17 cellular contexts compared by ENCODE assay signal in the genomic region with DNA sequence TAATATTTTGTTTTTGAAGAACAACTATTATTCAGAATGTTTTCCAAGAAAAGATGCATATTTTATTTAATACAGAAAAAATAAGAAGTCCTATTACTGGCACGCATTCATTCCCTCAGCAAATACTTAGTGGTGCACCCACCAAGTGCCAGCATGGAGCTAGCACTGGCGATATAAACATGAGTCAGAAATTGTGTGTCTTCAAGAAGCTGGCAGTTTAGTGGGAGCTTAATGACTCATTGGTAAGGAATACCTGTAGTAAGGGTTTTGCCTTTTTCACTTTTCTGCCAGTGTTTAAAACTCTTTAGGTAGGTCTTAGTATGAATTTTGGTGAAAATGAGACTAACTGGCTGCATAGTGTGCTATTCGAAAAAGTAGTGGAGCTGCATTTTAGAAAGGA. TPM values are rescaled to one million over a fixed set of nuclear protein-coding genes. Genes with fewer than 3 reads are reported as not detected.
DNase-seq lines count a peak whose midpoint lies in the region; TF ChIP-seq lines count a peak whose summit lies in the region.
"Had no signal": no experiment of that assay in that cellular context is flagged by ENCODE, and none has a peak within 500 bp of the region (broad histone marks: within the 10 kb centered on the region; RNA-seq: fewer than 3 reads in every experiment).

No MANE protein-coding gene starts in this region.

- H3K27ac Mint-ChIP-seq in brain = no peak overlapping the region
- H3K27ac Mint-ChIP-seq: activated CD8-positive, alpha-beta T cell treated with anti-CD3 and anti-CD28 coated beads for 36 hours; activated naive CD8-positive, alpha-beta T cell treated with anti-CD3 and anti-CD28 coated beads for 36 hours; CD8-positive, alpha-beta T cell; T-cell had no signal

- DNase-seq in AG20443 (ENCODE audit: low spot score) = peak; percentile 38
- peak; percentile 68 for DNase-seq in mesenchymal stem cell
- DNase-seq in activated CD4-positive, alpha-beta T cell treated with anti-CD3 and anti-CD28 coated beads, Interleukin-2, amount 50 U/mL, for 1 hour = no peak
- DNase-seq in mucosa of gallbladder (ENCODE audit: low spot score) = no peak
- DNase-seq in stimulated activated naive CD4-positive, alpha-beta T cell (lab: John Stamatoyannopoulos, UW) = no peak
- DNase-seq in testis = no peak
- DNase-seq: activated CD8-positive, alpha-beta T cell treated with anti-CD3 and anti-CD28 coated beads for 36 hours; activated naive CD8-positive, alpha-beta T cell treated with anti-CD3 and anti-CD28 coated beads for 36 hours; CD8-positive, alpha-beta T cell; left ventricle myocardium inferior; NCI-H524 treated with DMSO at 0.1 percent for 48 hours; T-cell; upper lobe of left lung had no signal

- TF ChIP-seq CTCF in Loucy (conservative IDR thresholded peaks at IDR 0.05; ENCODE audit: low read length) = no peak
- TF ChIP-seq CTCF in brain (conservative IDR thresholded peaks at IDR 0.05) = no peak
- no peak for TF ChIP-seq CTCF in testis (IDR thresholded peaks at IDR 0.05)

- no peaks in the 10 kb centered on the region for H3K36me3 ChIP-seq in Loucy (ENCODE audit: insufficient read depth, low read length)
- H3K36me3 ChIP-seq in mesenchymal stem cell (ENCODE audit: control insufficient read depth in 1 of 2, insufficient read depth in 2 of 2, low read depth in 1 of 2, low read length in 2 of 2) = no peaks in the 10 kb centered on the region
- H3K36me3 ChIP-seq in testis (ENCODE audit: low read depth, missing control alignments) = no peaks in the 10 kb centered on the region
- H3K36me3 ChIP-seq: left ventricle myocardium inferior, prostate gland, upper lobe of left lung had no signal

- no peak overlapping the region for H4K8ac ChIP-seq in mesenchymal stem cell (ENCODE audit: low read length)

- no peak overlapping the region for H3K14ac ChIP-seq in mesenchymal stem cell (ENCODE audit: low read length in 2 of 2)

- peak overlapping the region; percentile 85 for H3K4me2 ChIP-seq in Loucy (ENCODE audit: low read depth, low read length, poor library complexity, severe bottlenecking)
- no peak overlapping the region for H3K4me2 ChIP-seq in mesenchymal stem cell (ENCODE audit: low read length, poor library complexity, severe bottlenecking)
- H3K4me2 ChIP-seq: KMS-11 had no signal

- H3K27me3 ChIP-seq in Loucy (ENCODE audit: insufficient read depth, low read length, poor library complexity, severe bottlenecking) = no peaks in the 10 kb centered on the region
- no peaks in the 10 kb centered on the region for H3K27me3 ChIP-seq in mesenchymal stem cell (ENCODE audit: control insufficient read depth in 1 of 2, insufficient read depth in 1 of 2, low read length in 2 of 2)
- no peaks in the 10 kb centered on the region for H3K27me3 ChIP-seq in testis
- H3K27me3 ChIP-seq: upper lobe of left lung had no signal

- TF ChIP-seq POLR2A in testis (IDR thresholded peaks at IDR 0.05) = no peak

- H3K9ac ChIP-seq in Loucy (ENCODE audit: low read depth, low read length, poor library complexity, severe bottlenecking) (no peak overlapping the region), mesenchymal stem cell (ENCODE audit: low read length) (no peak overlapping the region)
- H3K9ac ChIP-seq: KMS-11 had no signal

- no peak overlapping the region for H3K27ac ChIP-seq in mesenchymal stem cell (ENCODE audit: low read length, poor library complexity, severe bottlenecking)
- no peak overlapping the region for H3K27ac ChIP-seq in testis
- H3K27ac ChIP-seq: KMS-11, left ventricle myocardium inferior, prostate gland had no signal

- no peak overlapping the region for H3K4ac ChIP-seq in mesenchymal stem cell (ENCODE audit: low read depth in 1 of 2, low read length in 2 of 2)

- no peak overlapping the region for H3K18ac ChIP-seq in mesenchymal stem cell (ENCODE audit: low read depth in 1 of 2, low read length in 2 of 2)

- H3K9me2 ChIP-seq in Loucy (replicated peaks; ENCODE audit: low read depth, low read length) = no peaks in the 10 kb centered on the region

- H3K4me1 ChIP-seq in Loucy (ENCODE audit: insufficient read depth, low read length, poor library complexity, severe bottlenecking) (peaks cover 47% of the 10 kb centered on the region), mesenchymal stem cell (ENCODE audit: control insufficient read depth, insufficient read depth, low read depth, low read length) (no peaks in the 10 kb centered on the region), testis (no peaks in the 10 kb centered on the region)
- H3K4me1 ChIP-seq: prostate gland had no signal

- H2BK120ac ChIP-seq in mesenchymal stem cell (ENCODE audit: low read depth, low read length) = no peak overlapping the region

- H2BK12ac ChIP-seq in mesenchymal stem cell (ENCODE audit: low read length in 2 of 2) = no peak overlapping the region

- H2BK5ac ChIP-seq in mesenchymal stem cell (ENCODE audit: low read depth, low read length, poor library complexity, severe bottlenecking) = no peak overlapping the region

- WGBS in mesenchymal stem cell = 64% methylated on average over 3 of the region's 3 CpGs
- WGBS in testis, 2 donors = 95% methylated on average over 3 of the region's 3 CpGs

- peaks cover 9% of the 10 kb centered on the region for H3K79me1 ChIP-seq in mesenchymal stem cell (replicated peaks; ENCODE audit: low read length, poor library complexity, severe bottlenecking)

- peak overlapping the region in 3 of 5 experiments; percentile 12 to 44 (median 24) for H3K4me3 Mint-ChIP-seq in brain
- H3K4me3 Mint-ChIP-seq: activated CD8-positive, alpha-beta T cell treated with anti-CD3 and anti-CD28 coated beads for 36 hours; activated naive CD8-positive, alpha-beta T cell treated with anti-CD3 and anti-CD28 coated beads for 36 hours; CD8-positive, alpha-beta T cell; T-cell had no signal

- no peak overlapping the region for H2BK15ac ChIP-seq in mesenchymal stem cell (ENCODE audit: low read depth, poor library complexity, severe bottlenecking)

- no peaks in the 10 kb centered on the region for H3F3A ChIP-seq in Loucy (ENCODE audit: low read depth)

- H4K91ac ChIP-seq in mesenchymal stem cell (ENCODE audit: low read length) = no peak overlapping the region

- H3K23ac ChIP-seq in mesenchymal stem cell (ENCODE audit: low read length in 2 of 2) = no peak overlapping the region

- H3K27me3 Mint-ChIP-seq in brain = no peaks in the 10 kb centered on the region

- H3K9me3 ChIP-seq in Loucy (ENCODE audit: insufficient read depth, low read depth, low read length) = no peaks in the 10 kb centered on the region
- H3K9me3 ChIP-seq in mesenchymal stem cell (ENCODE audit: control insufficient read depth, low read length) = no peaks in the 10 kb centered on the region
- H3K9me3 ChIP-seq in testis = no peaks in the 10 kb centered on the region
- H3K9me3 ChIP-seq: left ventricle myocardium inferior, prostate gland, upper lobe of left lung had no signal

- H4K20me1 ChIP-seq in Loucy (ENCODE audit: insufficient read depth, low read length, poor library complexity, severe bottlenecking) = peaks cover 19% of the 10 kb centered on the region

- intact Hi-C loops in testis (cut with DNase I; ENCODE audit: low total_unique reads) = no loop called here

- peaks cover 87% of the 10 kb centered on the region for H3K4me1 Mint-ChIP-seq in brain

- H2AFZ ChIP-seq in Loucy (ENCODE audit: low read length) (no peak overlapping the region), mesenchymal stem cell (ENCODE audit: low read depth, low read length) (no peak overlapping the region)

- no peak overlapping the region for H3K4me3 ChIP-seq in Loucy (ENCODE audit: low read length, poor library complexity, severe bottlenecking)
- no peak overlapping the region for H3K4me3 ChIP-seq in mesenchymal stem cell (ENCODE audit: insufficient read depth in 1 of 2, low read depth in 1 of 2, low read length in 2 of 2)
- H3K4me3 ChIP-seq in testis = no peak overlapping the region
- H3K4me3 ChIP-seq: left ventricle myocardium inferior, prostate gland, upper lobe of left lung had no signal

- no peaks in the 10 kb centered on the region for H3K9me3 Mint-ChIP-seq in brain
- H3K9me3 Mint-ChIP-seq: activated CD8-positive, alpha-beta T cell treated with anti-CD3 and anti-CD28 coated beads for 36 hours; activated naive CD8-positive, alpha-beta T cell treated with anti-CD3 and anti-CD28 coated beads for 36 hours; CD8-positive, alpha-beta T cell; T-cell had no signal

- no peaks in the 10 kb centered on the region for H3K36me3 Mint-ChIP-seq in brain
- H3K36me3 Mint-ChIP-seq: activated naive CD8-positive, alpha-beta T cell treated with anti-CD3 and anti-CD28 coated beads for 36 hours; CD8-positive, alpha-beta T cell; T-cell had no signal

- H2AK5ac ChIP-seq in mesenchymal stem cell (ENCODE audit: low read length, severe bottlenecking) = no peak overlapping the region

- peaks cover 71% of the 10 kb centered on the region for H3K79me2 ChIP-seq in Loucy (ENCODE audit: insufficient read depth, low read length)

RNA-seq across cellular contexts. Expression of a gene that starts 6.3 kb away (rescaled TPM):
- polyA plus RNA-seq in brain (ENCODE audit: insufficient read depth, low read depth, low replicate concordance) (6.9 TPM), testis (ENCODE audit: insufficient read depth, low read depth, low replicate concordance) (18.9 TPM)
- polyA plus RNA-seq in mesenchymal stem cell (2013, experiment 1 of 2) = 2.7 TPM
- 2.6 TPM for polyA plus RNA-seq in mesenchymal stem cell (2013, experiment 2 of 2)
- total RNA-seq in mucosa of gallbladder (22.3 TPM), testis (10 to 100 TPM; 15.8 to 18.8 TPM)

Comparison
In these comparisons a context has a peak if more than half of its experiments do, and no peak if none do; other contexts are left out.
1. DNase-seq: peak in AG20443 (single experiment) and mesenchymal stem cell (single experiment); none in activated CD4-positive, alpha-beta T cell treated with anti-CD3 and anti-CD28 coated beads, Interleukin-2, amount 50 U/mL, for 1 hour (single experiment), mucosa of gallbladder (single experiment), stimulated activated naive CD4-positive, alpha-beta T cell (0 of 6) and testis (single experiment).